ENCODE assay signal across 1 cellular context in genomic region chr6:50825375-50826036, GRCh38.
TF ChIP-seq lines count a peak whose summit lies in the region.

No MANE protein-coding gene starts in this region.

TF ChIP-seq in K562, 482 proteins besides CTCF, POLR2A, EP300 and RAD21 (continued from another document and continues in another):
- TF ChIP-seq ZFP91 (CRISPR knock-in tag; IDR thresholded peaks at IDR 0.05) (no peak), TCF7 (IDR thresholded peaks at IDR 0.05; ENCODE audit: borderline replicate concordance) (no peak), ZNF57 (CRISPR knock-in tag; IDR thresholded peaks at IDR 0.05) (no peak), LCOR (CRISPR knock-in tag; IDR thresholded peaks at IDR 0.05) (no peak), FIP1L1 (IDR thresholded peaks at IDR 0.05; ENCODE audit: low read depth, low read length, poor library complexity, severe bottlenecking) (no peak), STAT5B (CRISPR knock-in tag; IDR thresholded peaks at IDR 0.05) (no peak), SMAD1 (IDR thresholded peaks at IDR 0.05; ENCODE audit: low read depth, low read length, partially characterized antibody) (no peak), CXXC5 (CRISPR knock-in tag; IDR thresholded peaks at IDR 0.05) (peak; percentile 25; the same call in 1 of the 2 replicates), ARID1B (IDR thresholded peaks at IDR 0.05) (peak; percentile 70), ZNF140 (CRISPR knock-in tag; IDR thresholded peaks at IDR 0.05) (no peak), NFATC3 (IDR thresholded peaks at IDR 0.05) (no peak), UBTF (IDR thresholded peaks at IDR 0.05; ENCODE audit: borderline replicate concordance in 1 of 2, low read depth in 2 of 2, low read length in 2 of 2) (no peak), PBX2 (CRISPR knock-in tag; IDR thresholded peaks at IDR 0.05; ENCODE audit: low read depth) (no peak), PBX2 (tag; conservative IDR thresholded peaks at IDR 0.05; ENCODE audit: low read depth) (no peak), U2AF2 (optimal IDR thresholded peaks at IDR 0.05; ENCODE audit: low read depth, low read length) (no peak), SFPQ (IDR thresholded peaks at IDR 0.05; ENCODE audit: low read depth, low read length) (no peak), MEIS2 (IDR thresholded peaks at IDR 0.05; ENCODE audit: partially characterized antibody) (peak; percentile 51), HMGN3 (IDR thresholded peaks at IDR 0.05; ENCODE audit: borderline replicate concordance, extremely low read depth, insufficient read length, low read depth, low read length) (no peak), MLX (CRISPR knock-in tag; conservative IDR thresholded peaks at IDR 0.05) (no peak), L3MBTL2 (IDR thresholded peaks at IDR 0.05) (0 out of 2 replicates have a peak, but pooled peaks have one; percentile 20), ZC3H11A (IDR thresholded peaks at IDR 0.05; ENCODE audit: low read depth, low read length) (no peak), PURB (CRISPR knock-in tag; IDR thresholded peaks at IDR 0.05; ENCODE audit: low read depth) (no peak), ATF6 (CRISPR knock-in tag; IDR thresholded peaks at IDR 0.05) (no peak), GABPB2 (CRISPR knock-in tag; conservative IDR thresholded peaks at IDR 0.05) (no peak), ZNF175 (CRISPR knock-in tag; IDR thresholded peaks at IDR 0.05; ENCODE audit: low read depth) (no peak), HDAC1 (IDR thresholded peaks at IDR 0.05) (peak; percentile 18 to 58; a peak in 1 of 4 replicates), ZNF717 (CRISPR knock-in tag; IDR thresholded peaks at IDR 0.05) (no peak), JUND (IDR thresholded peaks at IDR 0.05; ENCODE audit: borderline replicate concordance, low read depth, low read length) (no peak), JUND (tag; IDR thresholded peaks at IDR 0.05; ENCODE audit: borderline replicate concordance, low read depth, low read length) (no peak), E2F6 (IDR thresholded peaks at IDR 0.05; ENCODE audit: borderline replicate concordance in 1 of 2, extremely low read depth in 1 of 2, insufficient read depth in 1 of 2, insufficient read length in 1 of 2, low read depth in 1 of 2, low read length in 1 of 2, poor library complexity in 1 of 2, severe bottlenecking in 1 of 2) (no peak), TEAD4 (IDR thresholded peaks at IDR 0.05; ENCODE audit: low read length) (peak; percentile 38; the same call in 1 of the 2 replicates), TEAD4 (CRISPR knock-in tag; IDR thresholded peaks at IDR 0.05; ENCODE audit: borderline replicate concordance) (no peak), CREB1 (IDR thresholded peaks at IDR 0.05) (peak; percentile 29; the same call in 1 of the 2 replicates), CREB1 (CRISPR knock-in tag; IDR thresholded peaks at IDR 0.05) (no peak), SP1 (CRISPR knock-in tag; IDR thresholded peaks at IDR 0.05) (no peak), DACH1 (IDR thresholded peaks at IDR 0.05; ENCODE audit: partially characterized antibody) (no peak), ZNF3 (CRISPR knock-in tag; IDR thresholded peaks at IDR 0.05) (no peak), MEF2A (IDR thresholded peaks at IDR 0.05; ENCODE audit: control insufficient read depth, low read depth, low read length) (no peak), ZKSCAN3 (CRISPR knock-in tag; IDR thresholded peaks at IDR 0.05) (no peak), THAP7 (CRISPR knock-in tag; IDR thresholded peaks at IDR 0.05) (no peak), NCOR1 (IDR thresholded peaks at IDR 0.05) (no peak), ZNF696 (CRISPR knock-in tag; conservative IDR thresholded peaks at IDR 0.05) (no peak), CHAMP1 (IDR thresholded peaks at IDR 0.05) (no peak), PHB (CRISPR knock-in tag; IDR thresholded peaks at IDR 0.05) (no peak), ZNF134 (CRISPR knock-in tag; conservative IDR thresholded peaks at IDR 0.05) (no peak), MCM7 (IDR thresholded peaks at IDR 0.05) (no peak), USF2 (CRISPR knock-in tag; IDR thresholded peaks at IDR 0.05) (no peak; the same call in 1 of the 2 replicates), TFAM (CRISPR knock-in tag; conservative IDR thresholded peaks at IDR 0.05) (no peak), HMGXB4 (CRISPR knock-in tag; IDR thresholded peaks at IDR 0.05) (no peak), RFX1 (IDR thresholded peaks at IDR 0.05) (no peak), CBX1 (IDR thresholded peaks at IDR 0.05; ENCODE audit: low read depth) (no peak)
